ENCODE assay signal across 23 cellular contexts in genomic region chr2:107062173-107062572, GRCh38.
DNase-seq lines count a peak whose midpoint lies in the region; FAIRE-seq and TF ChIP-seq lines count a peak whose summit lies in the region.
"Had no signal": no experiment of that assay in that cellular context is flagged by ENCODE, and none has a peak within 500 bp of the region (broad histone marks: within the 10 kb centered on the region; RNA-seq: fewer than 3 reads in every experiment).

No MANE protein-coding gene starts in this region.

- no peaks in the 10 kb centered on the region for H3K36me3 Mint-ChIP-seq in Calu3 (ENCODE audit: insufficient read depth, unreplicated experiment)
- H3K36me3 Mint-ChIP-seq: activated naive CD4-positive, alpha-beta T cell treated with anti-CD3 and anti-CD28 coated beads, Interleukin-2, amount 50 U/mL, for 24 hours; memory B cell; stimulated activated effector memory CD8-positive, alpha-beta T cell treated with anti-CD3 and anti-CD28 coated beads, Interleukin-12 subunit alpha, Interleukin-12 subunit beta, amount 100 ng/mL, for 72 hours had no signal

- H3K4ac ChIP-seq in H1 (replicated peaks; ENCODE audit: insufficient read length, low read depth, low read length): no peak overlapping the region

- no peak for TF ChIP-seq EP300 in H1 (IDR thresholded peaks at IDR 0.05; ENCODE audit: borderline replicate concordance in 1 of 2, low read depth in 2 of 2, low read length in 2 of 2)

- no peak overlapping the region for H4K8ac ChIP-seq in H1 (ENCODE audit: extremely low read depth, insufficient read depth, low read length)

- H3K79me2 ChIP-seq in H1 (ENCODE audit: control insufficient read depth in 1 of 2, insufficient read depth in 2 of 2, low read length in 2 of 2): no peaks in the 10 kb centered on the region
- H3K79me2 ChIP-seq in osteoblast (ENCODE audit: insufficient read depth, low read length): no peaks in the 10 kb centered on the region

- H3K36me3 ChIP-seq in HUES48 (ENCODE audit: control insufficient read depth, insufficient read depth, low read length): no peaks in the 10 kb centered on the region
- no peaks in the 10 kb centered on the region for H3K36me3 ChIP-seq in H1 (ENCODE audit: control insufficient read depth in 2 of 4, insufficient read depth in 4 of 4, low read length in 3 of 4)
- no peaks in the 10 kb centered on the region for H3K36me3 ChIP-seq in osteoblast (ENCODE audit: insufficient read depth, low read length)
- H3K36me3 ChIP-seq: gastrocnemius medialis, neutrophil, upper lobe of left lung had no signal

- H4K20me1 ChIP-seq in H1 (replicated peaks in 1 of 2; ENCODE audit: control insufficient read depth in 1 of 2, insufficient read depth in 2 of 2, low read length in 2 of 2) (no peaks in the 10 kb centered on the region), osteoblast (ENCODE audit: insufficient read depth, low read length) (no peaks in the 10 kb centered on the region)

- no peak overlapping the region for H2BK5ac ChIP-seq in H1 (ENCODE audit: low read depth, low read length)

- no peaks in the 10 kb centered on the region for H3K23me2 ChIP-seq in H1 (ENCODE audit: low read depth, low read length)

- CTCF ChIA-PET in H1 (lab: Charles Lee; ENCODE audit: partially characterized antibody): no interaction called here
- CTCF ChIA-PET in Calu3 (lab: Charles Lee): interaction anchor here (0.7 kb wide), 1 partner anchor 862 kb away, joined by 3 read pairs; no protein-coding TSS in a partner anchor

- H3K27ac ChIP-seq in HUES48 (ENCODE audit: low read depth, low read length): peak overlapping the region; percentile 28
- no peak overlapping the region for H3K27ac ChIP-seq in H1 (ENCODE audit: low read depth, low read length)
- H3K27ac ChIP-seq in osteoblast (ENCODE audit: low read depth, low read length): no peak overlapping the region
- H3K27ac ChIP-seq: gastrocnemius medialis, KMS-11, neutrophil, upper lobe of left lung had no signal

- DNase-seq in NCI-H510A treated with DMSO at 0.1 percent for 48 hours (lab: John Stamatoyannopoulos, UW): peak; percentile 44
- DNase-seq in NCI-H510A (lab: John Stamatoyannopoulos, UW): no peak
- no peak for DNase-seq in H1 (ENCODE audit: low read depth in 1 of 2, low spot score in 2 of 2)
- peak; percentile 8 for DNase-seq in osteoblast (ENCODE audit: insufficient read length, low spot score, missing footprints)
- DNase-seq in Calu3: no peak
- DNase-seq in HuH-7.5 (ENCODE audit: low spot score): no peak
- DNase-seq in stimulated activated CD4-positive, alpha-beta T cell treated with anti-CD3 and anti-CD28 coated beads, Interleukin-4, amount 100 ng/mL, for 4 hours: no peak
- DNase-seq: 8988T; activated CD4-positive, alpha-beta T cell treated with anti-CD3 and anti-CD28 coated beads for 4 hours; gastrocnemius medialis; GOT3; NCI-H1417 treated with DMSO at 0.1 percent for 48 hours; NCI-H2029 treated with DMSO at 0.1 percent for 48 hours; SIG-M5; stimulated activated CD4-positive, alpha-beta T cell treated with anti-CD3 and anti-CD28 coated beads, Interleukin-15, amount 100 ng/mL, for 24 hours; upper lobe of left lung had no signal

- H3K4me3 Mint-ChIP-seq in Calu3 (ENCODE audit: low read depth, unreplicated experiment): no peak overlapping the region
- H3K4me3 Mint-ChIP-seq: activated naive CD4-positive, alpha-beta T cell treated with anti-CD3 and anti-CD28 coated beads, Interleukin-2, amount 50 U/mL, for 24 hours; memory B cell; stimulated activated effector memory CD8-positive, alpha-beta T cell treated with anti-CD3 and anti-CD28 coated beads, Interleukin-12 subunit alpha, Interleukin-12 subunit beta, amount 100 ng/mL, for 72 hours had no signal

- H3K23ac ChIP-seq in H1 (ENCODE audit: insufficient read length): no peak overlapping the region

- H3K27me3 ChIP-seq in HUES48 (ENCODE audit: control insufficient read depth, insufficient read depth, low read length): no peaks in the 10 kb centered on the region
- no peaks in the 10 kb centered on the region for H3K27me3 ChIP-seq in H1 (replicated peaks in 1 of 4; ENCODE audit: control insufficient read depth in 3 of 4, extremely low read depth in 1 of 4, insufficient read depth in 3 of 4, low read length in 3 of 4)
- peaks cover 5% of the 10 kb centered on the region for H3K27me3 ChIP-seq in osteoblast (ENCODE audit: insufficient read depth, low read length)
- H3K27me3 ChIP-seq: gastrocnemius medialis, neutrophil, upper lobe of left lung had no signal

- H4K91ac ChIP-seq in H1 (replicated peaks; ENCODE audit: insufficient read length, low read length): no peak overlapping the region

- POLR2A ChIA-PET in H1 (lab: Charles Lee; ENCODE audit: partially characterized antibody): no interaction called here

- no peak overlapping the region for H2BK120ac ChIP-seq in H1 (replicated peaks; ENCODE audit: low read depth, low read length)

- H2AK5ac ChIP-seq in H1 (ENCODE audit: low read depth, low read length): no peak overlapping the region

- H3K56ac ChIP-seq in H1 (replicated peaks; ENCODE audit: insufficient read length, low read depth, low read length): no peak overlapping the region

- 0 out of 2 replicates have a peak overlapping the region, but pooled peaks have one; percentile 29 for H2BK12ac ChIP-seq in H1 (ENCODE audit: low read depth, low read length)

- H3K18ac ChIP-seq in H1 (ENCODE audit: extremely low read depth, low read length): no peak overlapping the region; the same call in 1 of the 2 replicates

- no peak overlapping the region for H2BK15ac ChIP-seq in H1 (ENCODE audit: low read length)

- H2AFZ ChIP-seq in H1 (ENCODE audit: low read length) (no peak overlapping the region), osteoblast (ENCODE audit: low read length) (no peak overlapping the region)

- no peak for TF ChIP-seq POLR2A in H1 (IDR thresholded peaks at IDR 0.05; ENCODE audit: control extremely low read depth in 1 of 2, low read depth in 2 of 2, low read length in 2 of 2)

- no peaks in the 10 kb centered on the region for H3K9me3 ChIP-seq in HUES48 (ENCODE audit: control insufficient read depth, insufficient read depth, low read length)
- H3K9me3 ChIP-seq in H1 (ENCODE audit: insufficient read depth in 2 of 2, low read depth in 1 of 2, low read length in 1 of 2): no peaks in the 10 kb centered on the region
- H3K9me3 ChIP-seq in osteoblast (ENCODE audit: low read depth, low read length): no peaks in the 10 kb centered on the region
- H3K9me3 ChIP-seq: gastrocnemius medialis, neutrophil, upper lobe of left lung had no signal

- intact Hi-C loops in Calu3 (cut with micrococcal nuclease; ENCODE audit: unreplicated experiment): no loop called here

- H3K79me1 ChIP-seq in H1 (ENCODE audit: low read depth, low read length): no peaks in the 10 kb centered on the region

- no peak overlapping the region for H3K14ac ChIP-seq in H1 (ENCODE audit: insufficient read length)

- TF ChIP-seq RAD21 in H1 (IDR thresholded peaks at IDR 0.05 in 1 of 2, conservative IDR thresholded peaks at IDR 0.05 in 1 of 2; ENCODE audit: low read depth in 2 of 2, low read length in 2 of 2): no peak

- no TSS peak for BruUV-seq in Calu3 (replicated peaks; lab: Mats Ljungman, UMichigan)

- H2BK20ac ChIP-seq in H1 (ENCODE audit: low read length): no peak overlapping the region

- no peak for FAIRE-seq in H1 (lab: Jason Lieb, UNC)
- FAIRE-seq: GM19239 had no signal

- H3K9ac ChIP-seq in HUES48 (ENCODE audit: low read depth, low read length) (no peak overlapping the region), H1 (replicated peaks in 1 of 4; ENCODE audit: extremely low read depth in 1 of 4, low read depth in 3 of 4, low read length in 3 of 4) (no peak overlapping the region)
- H3K9ac ChIP-seq: KMS-11 had no signal

- peaks cover 6% of the 10 kb centered on the region for H3K9me3 Mint-ChIP-seq in Calu3 (ENCODE audit: low read depth, unreplicated experiment)
- H3K9me3 Mint-ChIP-seq: activated naive CD4-positive, alpha-beta T cell treated with anti-CD3 and anti-CD28 coated beads, Interleukin-2, amount 50 U/mL, for 24 hours had no signal

- no peaks in the 10 kb centered on the region for H3K27me3 Mint-ChIP-seq in Calu3 (ENCODE audit: unreplicated experiment)
- H3K27me3 Mint-ChIP-seq: activated naive CD4-positive, alpha-beta T cell treated with anti-CD3 and anti-CD28 coated beads, Interleukin-2, amount 50 U/mL, for 24 hours; memory B cell had no signal

- 47% methylated on average over 4 of the region's 4 CpGs; no CpG with 5 or more reads in 1 of the 2 experiments for WGBS in H1 (ENCODE audit: extremely low coverage in 1 of 2, insufficient coverage in 1 of 2, insufficient read length in 1 of 2, insufficient replicate concordance in 2 of 2, low coverage in 1 of 2, low lambda C conversion rate in 2 of 2, missing lambda C conversion rate in 1 of 2), 2 experiments

- no peak overlapping the region for H3K27ac Mint-ChIP-seq in Calu3 (ENCODE audit: unreplicated experiment)
- H3K27ac Mint-ChIP-seq: activated naive CD4-positive, alpha-beta T cell treated with anti-CD3 and anti-CD28 coated beads, Interleukin-2, amount 50 U/mL, for 24 hours; memory B cell; stimulated activated effector memory CD8-positive, alpha-beta T cell treated with anti-CD3 and anti-CD28 coated beads, Interleukin-12 subunit alpha, Interleukin-12 subunit beta, amount 100 ng/mL, for 72 hours had no signal

- H3K4me1 ChIP-seq in HUES48 (ENCODE audit: control insufficient read depth, insufficient read depth, low read length) (peaks cover 16% of the 10 kb centered on the region), H1 (replicated peaks in 1 of 4; ENCODE audit: control insufficient read depth in 3 of 4, insufficient read depth in 4 of 4, low read length in 3 of 4) (peaks cover 5 to 8% (median 6%) of the 10 kb centered on the region in 4 experiments; a peak in 6 of 7 replicates), osteoblast (ENCODE audit: insufficient read depth, low read length) (no peaks in the 10 kb centered on the region)
- H3K4me1 ChIP-seq: gastrocnemius medialis, upper lobe of left lung had no signal

- H3K4me1 Mint-ChIP-seq in Calu3 (ENCODE audit: low read depth, unreplicated experiment): no peaks in the 10 kb centered on the region
- H3K4me1 Mint-ChIP-seq: activated naive CD4-positive, alpha-beta T cell treated with anti-CD3 and anti-CD28 coated beads, Interleukin-2, amount 50 U/mL, for 24 hours; memory B cell; stimulated activated effector memory CD8-positive, alpha-beta T cell treated with anti-CD3 and anti-CD28 coated beads, Interleukin-12 subunit alpha, Interleukin-12 subunit beta, amount 100 ng/mL, for 72 hours had no signal

- H3K4me2 ChIP-seq in H1 (ENCODE audit: insufficient read depth in 1 of 2, low read depth in 2 of 2, low read length in 2 of 2) (0 out of 4 replicates have a peak overlapping the region, but pooled peaks of 1 of the 2 experiments have one; percentile 31), osteoblast (ENCODE audit: insufficient read depth, low read length) (no peak overlapping the region)
- H3K4me2 ChIP-seq: KMS-11 had no signal

- H4K5ac ChIP-seq in H1 (ENCODE audit: insufficient read length, low read depth, low read length): no peak overlapping the region

- H3K4me3 ChIP-seq in HUES48 (ENCODE audit: low read depth, low read length): no peak overlapping the region
- H3K4me3 ChIP-seq in H1 (ENCODE audit: extremely low read depth in 1 of 4, insufficient read depth in 2 of 4, low read depth in 3 of 4, low read length in 4 of 4): no peak overlapping the region
- no peak overlapping the region for H3K4me3 ChIP-seq in osteoblast (ENCODE audit: insufficient read depth, low read length)
- H3K4me3 ChIP-seq: gastrocnemius medialis, upper lobe of left lung had no signal

- no peak for TF ChIP-seq CTCF in H1 (IDR thresholded peaks at IDR 0.05; ENCODE audit: control extremely low read depth in 1 of 3, insufficient read depth in 1 of 3, low read depth in 1 of 3, low read length in 3 of 3)
- no peak for TF ChIP-seq CTCF in osteoblast (IDR thresholded peaks at IDR 0.05; ENCODE audit: extremely low read depth, low read depth, low read length)
- TF ChIP-seq CTCF in Calu3 (IDR thresholded peaks at IDR 0.05; ENCODE audit: unreplicated experiment): no peak

Comparison
In these comparisons a context has a peak if more than half of its experiments do, and no peak if none do; other contexts are left out.
1. DNase-seq: peak in NCI-H510A treated with DMSO at 0.1 percent for 48 hours (single experiment) and osteoblast (single experiment); none in NCI-H510A (single experiment), H1 (0 of 2), Calu3 (single experiment), HuH-7.5 (single experiment) and stimulated activated CD4-positive, alpha-beta T cell treated with anti-CD3 and anti-CD28 coated beads, Interleukin-4, amount 100 ng/mL, for 4 hours (0 of 2).